In genomic region chr17:81513669-81514484, GRCh38 we compare ENCODE assay signal across 8 cellular contexts. TPM values are rescaled to one million over a fixed set of nuclear protein-coding genes. Genes with fewer than 3 reads are reported as not detected.
A peak's percentile ranks its signal among the peaks of the same experiment; 100 is the strongest.
DNase-seq lines count a peak whose midpoint lies in the region; ATAC-seq and TF ChIP-seq lines count a peak whose summit lies in the region.

No MANE protein-coding gene starts in this region.

- H3K27ac ChIP-seq in AG04450 (ENCODE audit: low read depth, low read length) = peak overlapping the region; percentile 98

- ATAC-seq in GM18498 (IDR thresholded peaks at IDR 0.05; ENCODE audit: unreplicated experiment) (peak; percentile 0), GM19035 (IDR thresholded peaks at IDR 0.05; ENCODE audit: unreplicated experiment) (no peak)
- peak; percentile 1 for ATAC-seq in activated naive CD8-positive, alpha-beta T cell treated with anti-CD3 and anti-CD28 coated beads, Interleukin-2, amount 10 ng/mL, durations not matched to agents 7 days and 5 days (ENCODE audit: low read depth)

- no peaks in the 10 kb centered on the region; the same call in 1 of the 2 replicates for H3K9me3 ChIP-seq in AG04450 (ENCODE audit: control insufficient read depth, insufficient read depth, low read length)

- H3K27ac Mint-ChIP-seq in activated naive CD8-positive, alpha-beta T cell treated with anti-CD3 and anti-CD28 coated beads, Interleukin-2, amount 10 ng/mL, durations not matched to agents 7 days and 5 days = peak overlapping the region; percentile 90
- H3K27ac Mint-ChIP-seq in glutamatergic neuron (ENCODE audit: unreplicated experiment) = peak overlapping the region; percentile 77

- no peaks in the 10 kb centered on the region for H3K27me3 ChIP-seq in AG04450 (ENCODE audit: control insufficient read depth, insufficient read depth, low read length)

- TF ChIP-seq CTCF in AG04450 (IDR thresholded peaks at IDR 0.05; ENCODE audit: low read depth, low read length) (no peak), glutamatergic neuron (IDR thresholded peaks at IDR 0.05; ENCODE audit: partially characterized antibody, unreplicated experiment) (no peak)

- H3K4me3 Mint-ChIP-seq in activated naive CD8-positive, alpha-beta T cell treated with anti-CD3 and anti-CD28 coated beads, Interleukin-2, amount 10 ng/mL, durations not matched to agents 7 days and 5 days = peak overlapping the region; percentile 88
- peak overlapping the region; percentile 76 for H3K4me3 Mint-ChIP-seq in glutamatergic neuron (ENCODE audit: unreplicated experiment)

- H3K9me3 Mint-ChIP-seq in activated naive CD8-positive, alpha-beta T cell treated with anti-CD3 and anti-CD28 coated beads, Interleukin-2, amount 10 ng/mL, durations not matched to agents 7 days and 5 days = no peaks in the 10 kb centered on the region
- H3K9me3 Mint-ChIP-seq in glutamatergic neuron (ENCODE audit: unreplicated experiment) = peaks cover 34% of the 10 kb centered on the region

- no peaks in the 10 kb centered on the region for H3K27me3 Mint-ChIP-seq in activated naive CD8-positive, alpha-beta T cell treated with anti-CD3 and anti-CD28 coated beads, Interleukin-2, amount 10 ng/mL, durations not matched to agents 7 days and 5 days
- H3K27me3 Mint-ChIP-seq in glutamatergic neuron (ENCODE audit: unreplicated experiment) = peaks cover 38% of the 10 kb centered on the region

- H3K4me1 Mint-ChIP-seq in activated naive CD8-positive, alpha-beta T cell treated with anti-CD3 and anti-CD28 coated beads, Interleukin-2, amount 10 ng/mL, durations not matched to agents 7 days and 5 days = peaks cover 28% of the 10 kb centered on the region
- H3K4me1 Mint-ChIP-seq in glutamatergic neuron (ENCODE audit: low read depth, unreplicated experiment) = peaks cover 15% of the 10 kb centered on the region

- POLR2A ChIA-PET in AG04450 (lab: Yijun Ruan, JAX) = interaction anchor here (0.6 to 3.4 kb wide), 6 partner anchors 11 to 119 kb away, joined by 4 to 25 read pairs (median 9); partner anchors contain the start of genes BAHCC1 and FAAP100
- POLR2A ChIA-PET in activated naive CD8-positive, alpha-beta T cell treated with anti-CD3 and anti-CD28 coated beads, Interleukin-2, amount 10 ng/mL, durations not matched to agents 7 days and 5 days (lab: Charles Lee) = interaction anchor here (0.5 to 6.9 kb wide), 14 partner anchors 11 to 584 kb away, joined by 3 to 50 read pairs (median 4); partner anchors contain the start of genes CEP131, FAAP100, FASN and MRPL12

- DNase-seq in AG04450 (ENCODE audit: low read depth, low spot score) (no peak), NCI-H774 (lab: John Stamatoyannopoulos, UW) (peak; percentile 78), glutamatergic neuron (peak; percentile 79), nucleus accumbens (lab: John Stamatoyannopoulos, UW) (peak in 31 of 56 donors; percentile 17 to 75 (median 63)), NCI-H2029 treated with DMSO at 0.1 percent for 48 hours (lab: John Stamatoyannopoulos, UW) (no peak)
- DNase-seq in activated naive CD8-positive, alpha-beta T cell treated with anti-CD3 and anti-CD28 coated beads, Interleukin-2, amount 10 ng/mL, durations not matched to agents 7 days and 5 days = peak; percentile 74

- H3K4me3 ChIP-seq in AG04450 (ENCODE audit: low read depth, low read length) = peak overlapping the region; percentile 63

- CTCF ChIA-PET in AG04450 (lab: Charles Lee) = no interaction called here

- H3K36me3 Mint-ChIP-seq in activated naive CD8-positive, alpha-beta T cell treated with anti-CD3 and anti-CD28 coated beads, Interleukin-2, amount 10 ng/mL, durations not matched to agents 7 days and 5 days = peaks cover 34% of the 10 kb centered on the region
- H3K36me3 Mint-ChIP-seq in glutamatergic neuron (ENCODE audit: unreplicated experiment) = peaks cover 29% of the 10 kb centered on the region

RNA-seq across cellular contexts. Expression of gene ACTG1, which starts 1.3 kb away (rescaled TPM):
- 2,721 and 3,607 TPM in 2 replicates for polyA plus RNA-seq in AG04450 (2011; rRNA removed)
- polyA minus RNA-seq in AG04450 (2011; rRNA and poly(A)+ RNA removed) = 3,368 and 4,319 TPM in 2 replicates
- total RNA-seq in activated naive CD8-positive, alpha-beta T cell treated with anti-CD3 and anti-CD28 coated beads, Interleukin-2, amount 10 ng/mL, durations not matched to agents 7 days and 5 days = 1,000 to 10,000 TPM; 2,936 to 3,174 TPM
- 5,342 TPM for total RNA-seq in glutamatergic neuron (ENCODE audit: unreplicated experiment)

RNA-seq across cellular contexts. Expression of gene FSCN2, which starts 14.3 kb away (rescaled TPM):
- polyA plus RNA-seq in AG04450 (2011; rRNA removed) = 0.26 and 0.41 TPM in 2 replicates
- polyA minus RNA-seq in AG04450 (2011; rRNA and poly(A)+ RNA removed) = 1.0 TPM in 1 of 2 replicates, not detected in the other
- 1 to 10 TPM in 1 of 2 experiments, under 1 TPM in 1; 0.94 to 1.7 TPM for total RNA-seq in activated naive CD8-positive, alpha-beta T cell treated with anti-CD3 and anti-CD28 coated beads, Interleukin-2, amount 10 ng/mL, durations not matched to agents 7 days and 5 days
- 6.1 TPM for total RNA-seq in glutamatergic neuron (ENCODE audit: unreplicated experiment)

RNA-seq across cellular contexts. Expression of gene FAAP100, which starts 38.3 kb away (rescaled TPM):
- polyA plus RNA-seq in AG04450 (2011; rRNA removed) = 5.3 and 8.3 TPM in 2 replicates
- 6.0 and 6.7 TPM in 2 replicates for polyA minus RNA-seq in AG04450 (2011; rRNA and poly(A)+ RNA removed)
- total RNA-seq in activated naive CD8-positive, alpha-beta T cell treated with anti-CD3 and anti-CD28 coated beads, Interleukin-2, amount 10 ng/mL, durations not matched to agents 7 days and 5 days = 10 to 100 TPM; 40.7 to 43.1 TPM
- 56.5 TPM for total RNA-seq in glutamatergic neuron (ENCODE audit: unreplicated experiment)

Comparison
In these comparisons a context has a peak if more than half of its experiments do, and no peak if none do; other contexts are left out.
1. DNase-seq: peak in NCI-H774 (single experiment), activated naive CD8-positive, alpha-beta T cell treated with anti-CD3 and anti-CD28 coated beads, Interleukin-2, amount 10 ng/mL, durations not matched to agents 7 days and 5 days (single experiment), glutamatergic neuron (single experiment) and nucleus accumbens (31 of 56); none in AG04450 (single experiment) and NCI-H2029 treated with DMSO at 0.1 percent for 48 hours (single experiment).